ENCODE assay signal across 16 cellular contexts in genomic region chr17:65046236-65046635, GRCh38. TPM values are rescaled to one million over a fixed set of nuclear protein-coding genes. Genes with fewer than 3 reads are reported as not detected.
DNase-seq lines count a peak whose midpoint lies in the region; ATAC-seq, FAIRE-seq and TF ChIP-seq lines count a peak whose summit lies in the region.
"Had no signal": no experiment of that assay in that cellular context is flagged by ENCODE, and none has a peak within 500 bp of the region (broad histone marks: within the 10 kb centered on the region; RNA-seq: fewer than 3 reads in every experiment).

No MANE protein-coding gene starts in this region.

- H3K23ac ChIP-seq in H1 (ENCODE audit: insufficient read length) = no peak overlapping the region

- no peaks in the 10 kb centered on the region for H3K27me3 Mint-ChIP-seq in natural killer cell (ENCODE audit: low read depth in 2 of 2)
- no peaks in the 10 kb centered on the region for H3K27me3 Mint-ChIP-seq in natural killer cell treated with Interleukin-12 subunit alpha and Interleukin-12 subunit beta and Interleukin-15 and Interleukin-18, amount 100 ng/mL, for 72 hours
- H3K27me3 Mint-ChIP-seq: CD4-positive, CD25-positive, alpha-beta regulatory T cell had no signal

- no peak overlapping the region for H2AFZ ChIP-seq in H1 (ENCODE audit: low read length)
- H2AFZ ChIP-seq: GM23248 had no signal

- H3K4me1 Mint-ChIP-seq in natural killer cell = peaks cover 67 to 69% of the 10 kb centered on the region in 2 donors
- H3K4me1 Mint-ChIP-seq in natural killer cell treated with Interleukin-12 subunit alpha and Interleukin-12 subunit beta and Interleukin-15 and Interleukin-18, amount 100 ng/mL, for 72 hours (ENCODE audit: low read depth in 2 of 2) = peaks cover 42 to 61% of the 10 kb centered on the region in 2 donors

- H3K4me1 ChIP-seq in H1 (replicated peaks in 1 of 4; ENCODE audit: control insufficient read depth in 3 of 4, insufficient read depth in 4 of 4, low read length in 3 of 4) (peaks cover 0 to 4% (median 0%) of the 10 kb centered on the region in 4 experiments; a peak in 1 of 7 replicates), spleen (peaks cover 76 to 100% (median 96%) of the 10 kb centered on the region in 6 donors)

- intact Hi-C loops in natural killer cell (cut with micrococcal nuclease) (no loop called here), spleen (cut with DNase I; ENCODE audit: low total_unique reads) (no loop called here)

- no peak overlapping the region for H3K4me3 ChIP-seq in H1 (ENCODE audit: extremely low read depth in 1 of 4, insufficient read depth in 2 of 4, low read depth in 3 of 4, low read length in 4 of 4)
- no peak overlapping the region for H3K4me3 ChIP-seq in spleen
- H3K4me3 ChIP-seq: BLaER1 treated with 17β-estradiol and CSF1 and Interleukin-3, amounts not matched to agents 10 nM and 100 nM; GM23248 had no signal

- peak overlapping the region; percentile 39 to 49 for H3K27ac Mint-ChIP-seq in natural killer cell
- H3K27ac Mint-ChIP-seq in natural killer cell treated with Interleukin-12 subunit alpha and Interleukin-12 subunit beta and Interleukin-15 and Interleukin-18, amount 100 ng/mL, for 72 hours = no peak overlapping the region

- no peak overlapping the region for H4K5ac ChIP-seq in H1 (ENCODE audit: insufficient read length, low read depth, low read length)

- H3K9ac ChIP-seq in H1 (replicated peaks in 1 of 4; ENCODE audit: extremely low read depth in 1 of 4, low read depth in 3 of 4, low read length in 3 of 4) = no peak overlapping the region
- H3K9ac ChIP-seq: GM23248 had no signal

- H2AK5ac ChIP-seq in H1 (ENCODE audit: low read depth, low read length) = no peak overlapping the region

- no peak for TF ChIP-seq RAD21 in H1 (IDR thresholded peaks at IDR 0.05 in 1 of 2, conservative IDR thresholded peaks at IDR 0.05 in 1 of 2; ENCODE audit: low read depth in 2 of 2, low read length in 2 of 2)

- H3K79me1 ChIP-seq in H1 (ENCODE audit: low read depth, low read length) = peaks cover 7% of the 10 kb centered on the region; the same call in 1 of the 2 replicates

- H3K14ac ChIP-seq in H1 (ENCODE audit: insufficient read length) = no peak overlapping the region

- H3K79me2 ChIP-seq in H1 (ENCODE audit: control insufficient read depth in 1 of 2, insufficient read depth in 2 of 2, low read length in 2 of 2) = peaks cover 5 to 83% of the 10 kb centered on the region in 2 experiments

- H3K36me3 ChIP-seq in H1 (ENCODE audit: control insufficient read depth in 2 of 4, insufficient read depth in 4 of 4, low read length in 3 of 4) (peaks cover 0 to 36% (median 11%) of the 10 kb centered on the region in 4 experiments; a peak in 4 of 8 replicates), spleen (peaks cover 0 to 77% (median 20%) of the 10 kb centered on the region in 6 donors)

- H3K4me2 ChIP-seq in H1 (ENCODE audit: insufficient read depth in 1 of 2, low read depth in 2 of 2, low read length in 2 of 2) = no peak overlapping the region

- H3K9me3 ChIP-seq in H1 (ENCODE audit: insufficient read depth in 2 of 2, low read depth in 1 of 2, low read length in 1 of 2) (no peaks in the 10 kb centered on the region), spleen (no peaks in the 10 kb centered on the region)
- H3K9me3 ChIP-seq: BLaER1 treated with 17β-estradiol and CSF1 and Interleukin-3, amounts not matched to agents 10 nM and 100 nM had no signal

- H2BK12ac ChIP-seq in H1 (ENCODE audit: low read depth, low read length) = no peak overlapping the region

- whole genome bisulfite sequencing in H1 (ENCODE audit: extremely low coverage in 1 of 2, insufficient coverage in 1 of 2, insufficient read length in 1 of 2, insufficient replicate concordance in 2 of 2, low coverage in 1 of 2, low lambda C conversion rate in 2 of 2, missing lambda C conversion rate in 1 of 2), 2 experiments = 92% methylated on average over 4 of the region's 4 CpGs; no CpG with 5 or more reads in 1 of the 2 experiments
- WGBS in spleen, 5 donors = 95 to 97% (median 96%) methylated on average over 4 of the region's 4 CpGs

- no peaks in the 10 kb centered on the region for H3K23me2 ChIP-seq in H1 (ENCODE audit: low read depth, low read length)

- ATAC-seq in natural killer cell (no peak), GM19455 (IDR thresholded peaks at IDR 0.05; ENCODE audit: unreplicated experiment) (no peak)
- ATAC-seq in natural killer cell treated with Interleukin-12 subunit alpha and Interleukin-12 subunit beta and Interleukin-15 and Interleukin-18, amount 100 ng/mL, for 72 hours = no peak
- ATAC-seq: HepG2 had no signal

- no peak overlapping the region for H4K8ac ChIP-seq in H1 (ENCODE audit: extremely low read depth, insufficient read depth, low read length)

- TF ChIP-seq EP300 in H1 (IDR thresholded peaks at IDR 0.05; ENCODE audit: borderline replicate concordance in 1 of 2, low read depth in 2 of 2, low read length in 2 of 2) = no peak

- CTCF ChIA-PET in H1 (lab: Charles Lee; ENCODE audit: partially characterized antibody) = interaction anchor here (1.7 kb wide), 1 partner anchor 11 kb away, joined by 3 read pairs; no protein-coding TSS in a partner anchor

- no peak overlapping the region for H3K18ac ChIP-seq in H1 (ENCODE audit: extremely low read depth, low read length)

- no peak overlapping the region for H2BK15ac ChIP-seq in H1 (ENCODE audit: low read length)

- H3K27me3 ChIP-seq in H1 (replicated peaks in 1 of 4; ENCODE audit: control insufficient read depth in 3 of 4, extremely low read depth in 1 of 4, insufficient read depth in 3 of 4, low read length in 3 of 4) = no peaks in the 10 kb centered on the region
- no peaks in the 10 kb centered on the region for H3K27me3 ChIP-seq in spleen (replicated peaks in 1 of 7)
- H3K27me3 ChIP-seq: BLaER1 treated with 17β-estradiol and CSF1 and Interleukin-3, amounts not matched to agents 10 nM and 100 nM had no signal

- DNase-seq in natural killer cell (no peak), H1 (ENCODE audit: low read depth in 1 of 2, low spot score in 2 of 2) (no peak), spleen (no peak), AML-193 (lab: John Stamatoyannopoulos, UW) (no peak), ACHN (no peak)
- no peak for DNase-seq in natural killer cell treated with Interleukin-12 subunit alpha and Interleukin-12 subunit beta and Interleukin-15 and Interleukin-18, amount 100 ng/mL, for 72 hours (ENCODE audit: low spot score)
- DNase-seq in activated effector memory CD4-positive, alpha-beta T cell treated with Interleukin-2 at 50 U/mL for 16 hours = no peak
- DNase-seq: CD4-positive, CD25-positive, alpha-beta regulatory T cell; DMS53; GM23248; H7 had no signal

- peaks cover 0 to 7% of the 10 kb centered on the region in 2 experiments for H4K20me1 ChIP-seq in H1 (replicated peaks in 1 of 2; ENCODE audit: control insufficient read depth in 1 of 2, insufficient read depth in 2 of 2, low read length in 2 of 2)

- no peak overlapping the region for H3K27ac ChIP-seq in H1 (ENCODE audit: low read depth, low read length)
- peak overlapping the region in 6 of 8 donors; percentile 16 to 100 (median 90) for H3K27ac ChIP-seq in spleen
- H3K27ac ChIP-seq: 22Rv1, GM23248 had no signal

- TF ChIP-seq POLR2A in H1 (IDR thresholded peaks at IDR 0.05; ENCODE audit: control extremely low read depth in 1 of 2, low read depth in 2 of 2, low read length in 2 of 2) (no peak), spleen (IDR thresholded peaks at IDR 0.05) (no peak)

- H2BK5ac ChIP-seq in H1 (ENCODE audit: low read depth, low read length) = no peak overlapping the region

- H3K56ac ChIP-seq in H1 (replicated peaks; ENCODE audit: insufficient read length, low read depth, low read length) = no peak overlapping the region

- H4K91ac ChIP-seq in H1 (replicated peaks; ENCODE audit: insufficient read length, low read length) = no peak overlapping the region

- H3K4me3 Mint-ChIP-seq in natural killer cell = no peak overlapping the region
- H3K4me3 Mint-ChIP-seq in natural killer cell treated with Interleukin-12 subunit alpha and Interleukin-12 subunit beta and Interleukin-15 and Interleukin-18, amount 100 ng/mL, for 72 hours = no peak overlapping the region

- H3K36me3 Mint-ChIP-seq in natural killer cell = peaks cover 7% of the 10 kb centered on the region
- H3K36me3 Mint-ChIP-seq in natural killer cell treated with Interleukin-12 subunit alpha and Interleukin-12 subunit beta and Interleukin-15 and Interleukin-18, amount 100 ng/mL, for 72 hours = peaks cover 19% of the 10 kb centered on the region

- no peak for TF ChIP-seq CTCF in natural killer cell (IDR thresholded peaks at IDR 0.05)
- no peak for TF ChIP-seq CTCF in H1 (IDR thresholded peaks at IDR 0.05; ENCODE audit: control extremely low read depth in 1 of 3, insufficient read depth in 1 of 3, low read depth in 1 of 3, low read length in 3 of 3)
- no peak for TF ChIP-seq CTCF in spleen (IDR thresholded peaks at IDR 0.05 in 8 of 11, conservative IDR thresholded peaks at IDR 0.05 in 3 of 11)

- POLR2A ChIA-PET in H1 (lab: Charles Lee; ENCODE audit: partially characterized antibody) = no interaction called here

- no peak for FAIRE-seq in H1 (lab: Jason Lieb, UNC)
- FAIRE-seq: HepG2, HTR-8/SVneo had no signal

- H3K9me3 Mint-ChIP-seq in natural killer cell = no peaks in the 10 kb centered on the region
- H3K9me3 Mint-ChIP-seq in natural killer cell treated with Interleukin-12 subunit alpha and Interleukin-12 subunit beta and Interleukin-15 and Interleukin-18, amount 100 ng/mL, for 72 hours = no peaks in the 10 kb centered on the region

- no peak overlapping the region for H2BK20ac ChIP-seq in H1 (ENCODE audit: low read length)

- H3K4ac ChIP-seq in H1 (replicated peaks; ENCODE audit: insufficient read length, low read depth, low read length) = no peak overlapping the region

- H2BK120ac ChIP-seq in H1 (replicated peaks; ENCODE audit: low read depth, low read length) = no peak overlapping the region

- in situ Hi-C loops in ACHN (cut with HindIII; ENCODE audit: low pct_ligation_motif_present, low pct_unique_long_range_greater_than_20kb, low sequenced_read_pairs) = no loop called here

TF ChIP-seq in H1, 55 proteins besides CTCF, POLR2A, EP300 and RAD21 (continues in another document):
- 0 out of 2 replicates have a peak, but pooled peaks have one; percentile 42 for TF ChIP-seq KDM1A (IDR thresholded peaks at IDR 0.05; ENCODE audit: borderline replicate concordance, low read length)

RNA-seq across cellular contexts. Expression of gene GNA13, which starts 10.3 kb away (rescaled TPM):
- total RNA-seq in natural killer cell (100 to 1,000 TPM; 151 to 165 (median 161) TPM), spleen (100 to 1,000 TPM in 3 of 7 donors, 10 to 100 TPM in 4; 69.5 to 125 (median 84.5) TPM)
- total RNA-seq in natural killer cell treated with Interleukin-12 subunit alpha and Interleukin-12 subunit beta and Interleukin-15 and Interleukin-18, amount 100 ng/mL, for 72 hours = 10 to 100 TPM; 59.3 to 65.3 TPM
- 55.5 and 58.7 TPM in 2 replicates for total RNA-seq in H1 (2021; fragmentation: NEBNext Ultra II Directional; extraction: Animal tissue kit (Norgen Biotek cat#: 25700))
- polyA plus RNA-seq in H1 (2011; rRNA removed) (16.2 and 29.2 TPM in 2 replicates), spleen (10 to 100 TPM; 20.5 to 37.5 (median 25.4) TPM)
- polyA plus RNA-seq in H1 (2011; cell fraction: cytosol; rRNA removed) = 28.3 TPM
- polyA plus RNA-seq in H1 (2011; cell fraction: nucleus; rRNA removed) = 12.9 TPM
- polyA plus RNA-seq in H1 (2012, experiment 1 of 2) = 17.2 to 33.1 TPM (median 21.4 TPM) in 4 replicates
- polyA plus RNA-seq in H1 (2012, experiment 2 of 2) = 2.4 TPM
- 27.9 TPM for polyA plus RNA-seq in H1 (2013, experiment 1 of 2)
- polyA plus RNA-seq in H1 (2013, experiment 2 of 2) = 25.8 TPM
- 51.9 and 68.1 TPM in 2 replicates for polyA minus RNA-seq in H1 (2011; rRNA and poly(A)+ RNA removed)
- polyA minus RNA-seq in H1 (2011; cell fraction: cytosol; rRNA and poly(A)+ RNA removed) = 29.4 TPM
- 47.4 TPM for polyA minus RNA-seq in H1 (2011; cell fraction: nucleus; rRNA and poly(A)+ RNA removed)

Comparison
In these comparisons a context has a peak if more than half of its experiments do, and no peak if none do; other contexts are left out.
1. H3K27ac Mint-ChIP-seq: peak in natural killer cell (2 of 2); none in natural killer cell treated with Interleukin-12 subunit alpha and Interleukin-12 subunit beta and Interleukin-15 and Interleukin-18, amount 100 ng/mL, for 72 hours (0 of 2).